ENCODE assay signal across 8 cellular contexts in genomic region chr12:93569301-93569655, GRCh38. TPM values are rescaled to one million over a fixed set of nuclear protein-coding genes. Genes with fewer than 3 reads are reported as not detected.
A peak's percentile ranks its signal among the peaks of the same experiment; 100 is the strongest.
DNase-seq lines count a peak whose midpoint lies in the region; ATAC-seq and TF ChIP-seq lines count a peak whose summit lies in the region.

No MANE protein-coding gene starts in this region.

- no peak overlapping the region for H2BK5ac ChIP-seq in IMR-90 (ENCODE audit: low read depth, low read length, poor library complexity, severe bottlenecking)

- no peak for TF ChIP-seq RAD21 in IMR-90 (IDR thresholded peaks at IDR 0.05; ENCODE audit: low read length)

- peaks cover 0 to 1% (median 0%) of the 10 kb centered on the region in 11 donors for H3K9me3 Mint-ChIP-seq in naive thymus-derived CD4-positive, alpha-beta T cell

- peak overlapping the region; percentile 84 for H2AFZ ChIP-seq in IMR-90 (replicated peaks; ENCODE audit: low read length, poor library complexity)

- H3K36me3 Mint-ChIP-seq in naive thymus-derived CD4-positive, alpha-beta T cell = peaks cover 4 to 33% (median 9%) of the 10 kb centered on the region in 5 donors

- no peaks in the 10 kb centered on the region for H4K20me1 ChIP-seq in IMR-90 (ENCODE audit: insufficient read depth, low read length)

- peak overlapping the region; percentile 77 for H3K4me2 ChIP-seq in IMR-90 (ENCODE audit: low read depth, low read length)

- H3K23ac ChIP-seq in IMR-90 (ENCODE audit: low read depth, low read length) = no peak overlapping the region; the same call in 1 of the 2 replicates

- ATAC-seq in IMR-90 (ENCODE audit: low read depth) (no peak), HG03039 (IDR thresholded peaks at IDR 0.05; ENCODE audit: unreplicated experiment) (no peak)
- ATAC-seq in naive thymus-derived CD4-positive, alpha-beta T cell = peak; percentile 21

- intact Hi-C loops in IMR-90 (cut with micrococcal nuclease) = loop anchor here (1.0 to 2.0 kb wide), 4 partner anchors 66 to 532 kb away; no protein-coding TSS in a partner anchor
- intact Hi-C loops in breast epithelium (cut with DNase I; ENCODE audit: low total_unique reads) = no loop called here
- intact Hi-C loops in naive thymus-derived CD4-positive, alpha-beta T cell (cut with micrococcal nuclease) = loop anchor here (1.0 to 5.0 kb wide), 11 partner anchors 66 to 963 kb away; partner anchors contain the start of gene CEP83 (in 1 of the 2)

- CTCF ChIA-PET in BJ (lab: Yijun Ruan, JAX) (interaction anchor here (0.6 to 9.9 kb wide), 26 partner anchors 8 to 537 kb away, joined by 3 to 102 read pairs (median 4); no protein-coding TSS in a partner anchor), IMR-90 (lab: Yijun Ruan, JAX) (interaction anchor here (0.6 to 3.4 kb wide), 17 partner anchors 16 to 598 kb away, joined by 3 to 41 read pairs (median 3); partner anchors contain the start of gene CRADD)
- CTCF ChIA-PET in naive thymus-derived CD4-positive, alpha-beta T cell (lab: Charles Lee) = interaction anchor here (0.6 to 5.9 kb wide), 18 partner anchors 24 to 533 kb away, joined by 3 to 114 read pairs (median 4); partner anchors contain the start of gene CRADD

- TF ChIP-seq CTCF in BJ (IDR thresholded peaks at IDR 0.05; ENCODE audit: insufficient read depth, low read depth, low read length) (no peak), IMR-90 (conservative IDR thresholded peaks at IDR 0.05; ENCODE audit: low read depth, low read length) (no peak), breast epithelium (IDR thresholded peaks at IDR 0.05) (no peak)

- H3K14ac ChIP-seq in IMR-90 (replicated peaks; ENCODE audit: low read depth, low read length) = peak overlapping the region; percentile 77

- H3K79me1 ChIP-seq in IMR-90 (ENCODE audit: low read depth in 1 of 2, low read length in 2 of 2) = peaks cover 24 to 51% of the 10 kb centered on the region in 2 experiments; a peak in 3 of 4 replicates

- H3K4me3 ChIP-seq in BJ (ENCODE audit: low read depth, low read length) = peak overlapping the region; percentile 93
- H3K4me3 ChIP-seq in IMR-90 (ENCODE audit: insufficient read depth, low read depth, low read length) = peak overlapping the region; percentile 76
- peak overlapping the region; percentile 69 to 89 (median 81) for H3K4me3 ChIP-seq in breast epithelium
- H3K4me3 ChIP-seq in naive thymus-derived CD4-positive, alpha-beta T cell (ENCODE audit: low read length) = peak overlapping the region; percentile 89

- H4K8ac ChIP-seq in IMR-90 (ENCODE audit: low read depth in 2 of 2, low read length in 2 of 2) = peak overlapping the region in 1 of 2 experiments; percentile 66; a peak in 1 of 4 replicates

- H3K9me1 ChIP-seq in IMR-90 (ENCODE audit: insufficient read depth, low read length) = 0 out of 2 replicates have a peak, but pooled peaks cover 7% of the 10 kb centered on the region

- H3K36me3 ChIP-seq in BJ (ENCODE audit: control insufficient read depth, insufficient read depth, low read length) (peaks cover 13% of the 10 kb centered on the region), IMR-90 (ENCODE audit: control insufficient read depth, insufficient read depth, low read length) (peaks cover 7% of the 10 kb centered on the region), breast epithelium (no peaks in the 10 kb centered on the region)
- H3K36me3 ChIP-seq in naive thymus-derived CD4-positive, alpha-beta T cell (ENCODE audit: control insufficient read depth in 2 of 3, insufficient read depth in 3 of 3, low read length in 3 of 3) = peaks cover 0 to 10% (median 0%) of the 10 kb centered on the region in 3 experiments

- 0 out of 2 replicates have a peak overlapping the region, but pooled peaks have one; percentile 60 for H3K4ac ChIP-seq in IMR-90 (ENCODE audit: low read depth, low read length)

- no TSS peak for BruUV-seq in IMR-90 (replicated peaks; lab: Mats Ljungman, UMichigan)

- POLR2A ChIA-PET in BJ (lab: Charles Lee) = interaction anchor here (0.6 to 1.4 kb wide), 4 partner anchors 172 to 534 kb away, joined by 3 read pairs; no protein-coding TSS in a partner anchor
- POLR2A ChIA-PET in IMR-90 (lab: Charles Lee; ENCODE audit: unreplicated experiment) = no interaction called here
- POLR2A ChIA-PET in naive thymus-derived CD4-positive, alpha-beta T cell (lab: Charles Lee) = interaction anchor here (1.1 to 1.6 kb wide), 5 partner anchors 14 to 534 kb away, joined by 3 to 8 read pairs (median 6); partner anchors contain the start of gene CRADD

- dilution Hi-C loops in IMR-90 (cut with HindIII; ENCODE audit: low sequenced_read_pairs, unreplicated experiment) = no loop called here

- H2BK15ac ChIP-seq in IMR-90 (ENCODE audit: low read depth, low read length) = peak overlapping the region; percentile 47; the same call in 1 of the 3 replicates

- no peak for DNase-seq in BJ (ENCODE audit: low read depth)
- DNase-seq in IMR-90 = no peak
- no peak for DNase-seq in breast epithelium (ENCODE audit: low spot score in 2 of 2)
- DNase-seq in naive thymus-derived CD4-positive, alpha-beta T cell = no peak
- DNase-seq in GDM1 (lab: John Stamatoyannopoulos, UW) = no peak
- no peak for DNase-seq in NCI-H345 (lab: John Stamatoyannopoulos, UW)
- DNase-seq in GM19238 (ENCODE audit: insufficient read length, low spot score) = no peak

- H2AK5ac ChIP-seq in IMR-90 (ENCODE audit: low read depth, low read length) = no peak overlapping the region; the same call in 1 of the 2 replicates

- H3K27ac Mint-ChIP-seq in naive thymus-derived CD4-positive, alpha-beta T cell = peak overlapping the region in 8 of 9 donors; percentile 70 to 91 (median 85)

- H3K27ac ChIP-seq in IMR-90 (ENCODE audit: insufficient read depth, low read length) = no peak overlapping the region
- peak overlapping the region; percentile 44 to 90 for H3K27ac ChIP-seq in breast epithelium
- H3K27ac ChIP-seq in naive thymus-derived CD4-positive, alpha-beta T cell (ENCODE audit: low read depth, low read length) = peak overlapping the region; percentile 78

- in situ Hi-C loops in IMR-90 (cut with MboI; ENCODE audit: low sequenced_read_pairs) = loop anchor here (5.0 kb wide), 2 partner anchors 173 to 533 kb away; no protein-coding TSS in a partner anchor

- no CpG with 5 or more reads among the region's 6 CpGs for WGBS in IMR-90 (ENCODE audit: extremely low coverage in 2 of 2, insufficient read length in 1 of 2), 2 experiments

- peak overlapping the region; percentile 58; the same call in 1 of the 2 replicates for H2BK120ac ChIP-seq in IMR-90 (ENCODE audit: low read depth, low read length)

- H2AK9ac ChIP-seq in IMR-90 (replicated peaks; ENCODE audit: low read depth, low read length, poor library complexity) = no peak overlapping the region

- H3K4me1 ChIP-seq in IMR-90 (ENCODE audit: control insufficient read depth, insufficient read depth, low read length) = no peaks in the 10 kb centered on the region
- H3K4me1 ChIP-seq in breast epithelium = no peaks in the 10 kb centered on the region
- peaks cover 14 to 16% of the 10 kb centered on the region in 2 donors for H3K4me1 ChIP-seq in naive thymus-derived CD4-positive, alpha-beta T cell (ENCODE audit: control insufficient read depth in 2 of 2, insufficient read depth in 2 of 2, low read length in 2 of 2)

- H3K18ac ChIP-seq in IMR-90 (ENCODE audit: low read depth, low read length) = no peak overlapping the region

- TF ChIP-seq POLR2A in IMR-90 (IDR thresholded peaks at IDR 0.05; ENCODE audit: low read depth, low read length) (no peak), breast epithelium (IDR thresholded peaks at IDR 0.05) (no peak)

- H3K9me3 ChIP-seq in IMR-90 (ENCODE audit: control insufficient read depth, insufficient read depth, low read length) = no peaks in the 10 kb centered on the region
- no peaks in the 10 kb centered on the region for H3K9me3 ChIP-seq in breast epithelium
- no peaks in the 10 kb centered on the region for H3K9me3 ChIP-seq in naive thymus-derived CD4-positive, alpha-beta T cell (ENCODE audit: control insufficient read depth in 2 of 3, low read length in 3 of 3)

- no peak overlapping the region for H4K5ac ChIP-seq in IMR-90 (ENCODE audit: low read depth, low read length)

- H3K56ac ChIP-seq in IMR-90 (ENCODE audit: extremely low read depth, insufficient read depth, low read length) = 0 out of 2 replicates have a peak overlapping the region, but pooled peaks have one; percentile 27

- H3K27me3 ChIP-seq in BJ (ENCODE audit: control insufficient read depth, insufficient read depth, low read length) = no peaks in the 10 kb centered on the region
- H3K27me3 ChIP-seq in IMR-90 (ENCODE audit: control insufficient read depth, insufficient read depth, low read length) = no peaks in the 10 kb centered on the region
- no peaks in the 10 kb centered on the region for H3K27me3 ChIP-seq in breast epithelium
- H3K27me3 ChIP-seq in naive thymus-derived CD4-positive, alpha-beta T cell (ENCODE audit: control insufficient read depth in 2 of 2, insufficient read depth in 2 of 2, low read length in 2 of 2) = no peaks in the 10 kb centered on the region

- peak overlapping the region; percentile 88 to 98 (median 93) for H3K4me3 Mint-ChIP-seq in naive thymus-derived CD4-positive, alpha-beta T cell

- H3K27me3 Mint-ChIP-seq in naive thymus-derived CD4-positive, alpha-beta T cell = peaks cover 0 to 15% (median 0%) of the 10 kb centered on the region in 5 donors

- no peak overlapping the region for H4K91ac ChIP-seq in IMR-90 (ENCODE audit: insufficient read depth, low read depth, low read length)

- H3K9ac ChIP-seq in IMR-90 (ENCODE audit: low read depth, low read length) = peak overlapping the region; percentile 22

- H3K4me1 Mint-ChIP-seq in naive thymus-derived CD4-positive, alpha-beta T cell = peaks cover 24 to 34% (median 26%) of the 10 kb centered on the region in 7 donors

- H2BK20ac ChIP-seq in IMR-90 (ENCODE audit: low read depth, low read length) = 0 out of 2 replicates have a peak overlapping the region, but pooled peaks have one; percentile 22

TF ChIP-seq in IMR-90, 13 proteins besides CTCF, POLR2A, EP300 and RAD21 (continues in another document):
- TF ChIP-seq, protein P1, sequence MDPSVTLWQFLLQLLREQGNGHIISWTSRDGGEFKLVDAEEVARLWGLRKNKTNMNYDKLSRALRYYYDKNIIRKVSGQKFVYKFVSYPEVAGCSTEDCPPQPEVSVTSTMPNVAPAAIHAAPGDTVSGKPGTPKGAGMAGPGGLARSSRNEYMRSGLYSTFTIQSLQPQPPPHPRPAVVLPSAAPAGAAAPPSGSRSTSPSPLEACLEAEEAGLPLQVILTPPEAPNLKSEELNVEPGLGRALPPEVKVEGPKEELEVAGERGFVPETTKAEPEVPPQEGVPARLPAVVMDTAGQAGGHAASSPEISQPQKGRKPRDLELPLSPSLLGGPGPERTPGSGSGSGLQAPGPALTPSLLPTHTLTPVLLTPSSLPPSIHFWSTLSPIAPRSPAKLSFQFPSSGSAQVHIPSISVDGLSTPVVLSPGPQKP (IDR thresholded peaks at IDR 0.05; ENCODE audit: borderline replicate concordance, low read depth, low read length) = no peak

RNA-seq across cellular contexts. Expression of gene SOCS2, which starts 3.2 kb away (rescaled TPM):
- 87.5 and 94.9 TPM in 2 replicates for polyA plus RNA-seq in BJ (2011; rRNA removed)
- polyA minus RNA-seq in BJ (2011; rRNA and poly(A)+ RNA removed) = 51.6 and 58.4 TPM in 2 replicates
- total RNA-seq in IMR-90 (2012; rRNA removed) = 12.0 and 19.4 TPM in 2 replicates
- 12.4 and 13.5 TPM in 2 replicates for polyA plus RNA-seq in IMR-90 (2012; rRNA removed)
- 8.8 and 13.5 TPM in 2 replicates for polyA plus RNA-seq in IMR-90 (2012; cell fraction: cytosol; rRNA removed)
- polyA plus RNA-seq in IMR-90 (2012; cell fraction: nucleus; rRNA removed; ENCODE audit: low replicate concordance) = 17.3 and 33.3 TPM in 2 replicates
- 10 to 100 TPM; 29.0 to 59.4 (median 59.0) TPM for total RNA-seq in breast epithelium
- total RNA-seq in naive thymus-derived CD4-positive, alpha-beta T cell = 10 to 100 TPM in 3 of 5 experiments, 1 to 10 TPM in 2; 2.5 to 46.7 (median 34.7) TPM
- polyA plus RNA-seq in naive thymus-derived CD4-positive, alpha-beta T cell = 10 to 100 TPM; 22.6 to 46.0 TPM
